ENCODE assay signal across 10 cellular contexts in the genomic region with DNA sequence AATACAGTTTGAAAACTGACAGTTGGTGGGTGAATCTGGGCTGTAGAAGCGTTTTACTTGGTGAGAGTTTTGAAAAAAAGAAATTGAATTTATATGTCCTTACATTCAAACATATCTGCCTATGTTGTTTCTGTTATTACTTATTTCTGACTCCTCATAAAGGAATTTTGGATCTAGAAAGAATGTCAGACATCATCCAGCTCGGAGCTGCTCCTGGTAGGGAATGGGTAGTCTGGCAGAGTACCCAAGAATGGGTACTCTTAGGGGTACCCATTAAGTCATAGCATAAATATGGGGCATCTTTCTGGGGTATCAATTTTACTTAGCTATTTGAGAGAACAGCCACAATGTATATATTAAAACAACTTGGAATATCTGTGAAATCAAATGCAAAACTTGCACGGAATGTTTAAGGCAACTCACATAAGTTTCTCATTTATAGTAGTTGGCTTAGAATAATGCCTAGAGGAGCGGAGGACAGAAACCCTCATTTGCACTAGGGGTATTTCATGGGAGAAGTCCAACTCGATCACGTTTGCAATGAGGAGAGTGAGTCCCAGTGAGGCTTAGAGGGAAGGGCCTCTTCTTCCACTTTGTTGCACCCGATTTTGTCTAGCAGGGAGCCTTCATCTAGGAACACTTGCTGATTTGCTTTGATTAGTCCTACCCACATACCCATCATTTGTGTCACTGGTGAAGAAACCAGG. TPM values are rescaled to one million over a fixed set of nuclear protein-coding genes. Genes with fewer than 3 reads are reported as not detected.
A peak's percentile ranks its signal among the peaks of the same experiment; 100 is the strongest.
DNase-seq lines count a peak whose midpoint lies in the region; ATAC-seq and TF ChIP-seq lines count a peak whose summit lies in the region.
"Had no signal": no experiment of that assay in that cellular context is flagged by ENCODE, and none has a peak within 500 bp of the region (broad histone marks: within the 10 kb centered on the region; RNA-seq: fewer than 3 reads in every experiment).

No MANE protein-coding gene starts in this region.

- no peak overlapping the region; a peak in 1 of 22 replicates for H3K9ac ChIP-seq in BLaER1 treated with 17β-estradiol and CSF1 and Interleukin-3, amounts not matched to agents 10 nM and 100 nM
- peak overlapping the region; percentile 5 for H3K9ac ChIP-seq in SK-N-MC (ENCODE audit: insufficient read length)
- no peak overlapping the region for H3K9ac ChIP-seq in Karpas-422 (ENCODE audit: low read length)

- ATAC-seq in HG02981 (IDR thresholded peaks at IDR 0.05; ENCODE audit: unreplicated experiment) = no peak

- TF ChIP-seq CTCF in fibroblast of the aortic adventitia (IDR thresholded peaks at IDR 0.05; ENCODE audit: insufficient read depth, low read length) = no peak
- no peak for TF ChIP-seq CTCF in testis (IDR thresholded peaks at IDR 0.05)

- H4K20me1 ChIP-seq in BLaER1 treated with 17β-estradiol and CSF1 and Interleukin-3, amounts not matched to agents 10 nM and 100 nM = peaks cover 0 to 5% (median 0%) of the 10 kb centered on the region in 11 experiments; a peak in 1 of 22 replicates
- H4K20me1 ChIP-seq in Karpas-422 (ENCODE audit: insufficient read depth, low read depth, low read length) = no peaks in the 10 kb centered on the region

- no peak overlapping the region for H2AFZ ChIP-seq in Karpas-422 (ENCODE audit: low read length)

- H3K4me3 ChIP-seq in BLaER1 treated with 17β-estradiol and CSF1 and Interleukin-3, amounts not matched to agents 10 nM and 100 nM = no peak overlapping the region
- H3K4me3 ChIP-seq in SK-N-MC (no peak overlapping the region), fibroblast of the aortic adventitia (ENCODE audit: low read depth, low read length) (peak overlapping the region; percentile 48), skeletal muscle cell (ENCODE audit: low read depth, low read length) (peak overlapping the region; percentile 18), testis (no peak overlapping the region), Karpas-422 (ENCODE audit: low read length) (no peak overlapping the region)

- H3K27ac ChIP-seq in BLaER1 treated with 17β-estradiol and CSF1 and Interleukin-3, amounts not matched to agents 10 nM and 100 nM = no peak overlapping the region
- H3K27ac ChIP-seq in SK-N-MC (peak overlapping the region; percentile 49; the same call in 1 of the 2 replicates), testis (peak overlapping the region in 1 of 2 donors; percentile 51), Karpas-422 (ENCODE audit: low read length) (no peak overlapping the region)

- H3K79me2 ChIP-seq in Karpas-422 (ENCODE audit: low read length) = no peaks in the 10 kb centered on the region

- H3K9me2 ChIP-seq in Karpas-422 (replicated peaks; ENCODE audit: insufficient read depth, low read length) = no peaks in the 10 kb centered on the region

- H3K4me2 ChIP-seq in BLaER1 treated with 17β-estradiol and CSF1 and Interleukin-3, amounts not matched to agents 10 nM and 100 nM = peak overlapping the region in 7 of 11 experiments; percentile 6 to 96 (median 54); a peak in 13 of 22 replicates
- H3K4me2 ChIP-seq in Karpas-422 (ENCODE audit: low read depth, low read length, poor library complexity, severe bottlenecking) = no peak overlapping the region

- DNase-seq in SK-N-MC (ENCODE audit: low read depth, low spot score) = no peak
- peak; percentile 73 for DNase-seq in fibroblast of the aortic adventitia (ENCODE audit: low read depth)
- no peak for DNase-seq in skeletal muscle cell (ENCODE audit: low read depth)
- no peak for DNase-seq in testis
- no peak for DNase-seq in Karpas-422
- DNase-seq in DMS53 treated with DMSO at 0.1 percent for 48 hours (lab: John Stamatoyannopoulos, UW; ENCODE audit: unreplicated experiment) = no peak
- DNase-seq: NCI-H1092 treated with DMSO at 0.1 percent for 48 hours had no signal

- H3K9me3 ChIP-seq in BLaER1 treated with 17β-estradiol and CSF1 and Interleukin-3, amounts not matched to agents 10 nM and 100 nM (replicated peaks in 1 of 11) = no peaks in the 10 kb centered on the region
- H3K9me3 ChIP-seq in SK-N-MC (ENCODE audit: low read depth, low read length) (no peaks in the 10 kb centered on the region), testis (no peaks in the 10 kb centered on the region), Karpas-422 (ENCODE audit: low read length) (no peaks in the 10 kb centered on the region)
- H3K9me3 ChIP-seq: Caco-2 had no signal

- 84% methylated on average over 7 of the region's 7 CpGs for WGBS in testis, 2 donors

- H3K36me3 ChIP-seq in BLaER1 treated with 17β-estradiol and CSF1 and Interleukin-3, amounts not matched to agents 10 nM and 100 nM = no peaks in the 10 kb centered on the region
- H3K36me3 ChIP-seq in SK-N-MC (ENCODE audit: insufficient read depth, low read length) = peaks cover 7% of the 10 kb centered on the region; the same call in 1 of the 2 replicates
- no peaks in the 10 kb centered on the region for H3K36me3 ChIP-seq in testis (ENCODE audit: low read depth, missing control alignments)
- no peaks in the 10 kb centered on the region for H3K36me3 ChIP-seq in Karpas-422 (ENCODE audit: insufficient read depth, low read length)

- H3K4me1 ChIP-seq in BLaER1 treated with 17β-estradiol and CSF1 and Interleukin-3, amounts not matched to agents 10 nM and 100 nM = peaks cover 0 to 42% (median 31%) of the 10 kb centered on the region in 10 experiments; a peak in 18 of 20 replicates
- H3K4me1 ChIP-seq in testis (peaks cover 16% of the 10 kb centered on the region), Karpas-422 (ENCODE audit: low read length) (peaks cover 2% of the 10 kb centered on the region; the same call in 1 of the 2 replicates)
- H3K4me1 ChIP-seq: Caco-2 had no signal

- intact Hi-C loops in testis (cut with DNase I; ENCODE audit: low total_unique reads) = no loop called here

- peaks cover 0 to 25% (median 0%) of the 10 kb centered on the region in 11 experiments; a peak in 7 of 22 replicates for H3K27me3 ChIP-seq in BLaER1 treated with 17β-estradiol and CSF1 and Interleukin-3, amounts not matched to agents 10 nM and 100 nM
- no peaks in the 10 kb centered on the region for H3K27me3 ChIP-seq in testis
- H3K27me3 ChIP-seq in Karpas-422 (ENCODE audit: low read length) = no peaks in the 10 kb centered on the region

- TF ChIP-seq POLR2A in testis (IDR thresholded peaks at IDR 0.05) = no peak

RNA-seq across cellular contexts. Expression of gene LARP6, which starts 2.4 kb away (rescaled TPM):
- total RNA-seq in fibroblast of the aortic adventitia (ENCODE audit: low replicate concordance) (55.9 and 68.1 TPM in 2 replicates), testis (10 to 100 TPM; 49.6 to 57.1 TPM)
- 105 TPM for polyA plus RNA-seq in testis (ENCODE audit: insufficient read depth, low read depth, low replicate concordance)
- not detected in 2 replicates for total RNA-seq in Karpas-422 (2014; rRNA removed; shearing (Covaris generic); ENCODE audit: low replicate concordance)

RNA-seq across cellular contexts. Expression of gene THAP10, which starts 35.9 kb away (rescaled TPM):
- total RNA-seq in fibroblast of the aortic adventitia (ENCODE audit: low replicate concordance) (2.3 and 7.9 TPM in 2 replicates), testis (1 to 10 TPM; 4.5 to 6.5 TPM)
- polyA plus RNA-seq in testis (ENCODE audit: insufficient read depth, low read depth, low replicate concordance) = 6.1 TPM
- total RNA-seq in Karpas-422 (2014; rRNA removed; shearing (Covaris generic); ENCODE audit: low replicate concordance) = not detected in 2 replicates

RNA-seq across cellular contexts. Expression of gene LRRC49, which starts 36.3 kb away (rescaled TPM):
- 12.0 and 25.2 TPM in 2 replicates for total RNA-seq in fibroblast of the aortic adventitia (ENCODE audit: low replicate concordance)
- total RNA-seq in testis = 10 to 100 TPM; 19.9 to 35.4 TPM
- polyA plus RNA-seq in testis (ENCODE audit: insufficient read depth, low read depth, low replicate concordance) = 22.4 TPM
- not detected in 2 replicates for total RNA-seq in Karpas-422 (2014; rRNA removed; shearing (Covaris generic); ENCODE audit: low replicate concordance)

Comparison
In these comparisons a context has a peak if more than half of its experiments do, and no peak if none do; other contexts are left out.
1. H3K4me3 ChIP-seq: peak in fibroblast of the aortic adventitia (single experiment) and skeletal muscle cell (single experiment); none in BLaER1 treated with 17β-estradiol and CSF1 and Interleukin-3, amounts not matched to agents 10 nM and 100 nM (0 of 10), SK-N-MC (single experiment), testis (0 of 2) and Karpas-422 (single experiment).
2. RNA of gene LARP6, which starts 2.4 kb away (total RNA-seq): 55.9 to 68.1 TPM in fibroblast of the aortic adventitia and 49.6 to 57.1 TPM in testis; not detected in Karpas-422; every median in the first group is over 10 times any median in the second.
3. RNA of gene LRRC49, which starts 36.3 kb away (total RNA-seq): 19.9 to 35.4 TPM in testis and 12.0 to 25.2 TPM in fibroblast of the aortic adventitia; not detected in Karpas-422; every median in the first group is over 10 times any median in the second.